In genomic region chr1:234597894-234598293, GRCh38 we compare ENCODE assay signal across 2 cellular contexts.
TF ChIP-seq lines count a peak whose summit lies in the region.

No MANE protein-coding gene starts in this region.

TF ChIP-seq in IMR-90, 13 proteins besides CTCF, POLR2A, EP300 and RAD21:
- TF ChIP-seq SMC3 (IDR thresholded peaks at IDR 0.05; ENCODE audit: low read depth, low read length) (peak; percentile 66), MAZ (IDR thresholded peaks at IDR 0.05; ENCODE audit: borderline replicate concordance, low read depth, low read length) (no peak)

TF ChIP-seq in GM12878, 131 proteins besides CTCF, POLR2A, EP300 and RAD21:
- TF ChIP-seq MXI1 (IDR thresholded peaks at IDR 0.05; ENCODE audit: low read depth, low read length), result no peak
- 0 out of 2 replicates have a peak, but pooled peaks have one; percentile 51 for TF ChIP-seq MTA3 (IDR thresholded peaks at IDR 0.05; ENCODE audit: borderline replicate concordance, low read length)
- peak; percentile 20 for TF ChIP-seq MEF2B (IDR thresholded peaks at IDR 0.05; ENCODE audit: partially characterized antibody, poor library complexity, severe bottlenecking)
- peak; percentile 12; the same call in 1 of the 2 replicates for TF ChIP-seq RUNX3 (IDR thresholded peaks at IDR 0.05; ENCODE audit: low read length)
- TF ChIP-seq ZNF217 (IDR thresholded peaks at IDR 0.05), result peak; percentile 60; the same call in 1 of the 2 replicates
- TF ChIP-seq E2F8 (IDR thresholded peaks at IDR 0.05; ENCODE audit: low read depth, partially characterized antibody), result no peak
- TF ChIP-seq NR2C1 (IDR thresholded peaks at IDR 0.05), result no peak
- peak; percentile 23 for TF ChIP-seq SKIL (IDR thresholded peaks at IDR 0.05; ENCODE audit: low read depth, poor library complexity, severe bottlenecking)
- peak; percentile 64; the same call in 1 of the 2 replicates for TF ChIP-seq SMC3 (IDR thresholded peaks at IDR 0.05; ENCODE audit: borderline replicate concordance, low read length)
- 0 out of 2 replicates have a peak, but pooled peaks have one; percentile 46 for TF ChIP-seq MEF2A (IDR thresholded peaks at IDR 0.05; ENCODE audit: insufficient read depth, low read depth, low read length)
- TF ChIP-seq SMARCA5 (IDR thresholded peaks at IDR 0.05), result 0 out of 2 replicates have a peak, but pooled peaks have one; percentile 20
- TF ChIP-seq YY1 (IDR thresholded peaks at IDR 0.05; ENCODE audit: low read depth, low read length), result 0 out of 2 replicates have a peak, but pooled peaks have one; percentile 28
- TF ChIP-seq ATF2 (IDR thresholded peaks at IDR 0.05; ENCODE audit: low read length), result 0 out of 2 replicates have a peak, but pooled peaks have one; percentile 20
- peak; percentile 76; the same call in 1 of the 2 replicates for TF ChIP-seq HSF1 (IDR thresholded peaks at IDR 0.05; ENCODE audit: low read depth, low read length)
- TF ChIP-seq RELB (IDR thresholded peaks at IDR 0.05; ENCODE audit: low read depth), result 0 out of 2 replicates have a peak, but pooled peaks have one; percentile 16
- TF ChIP-seq RB1 (IDR thresholded peaks at IDR 0.05; ENCODE audit: borderline replicate concordance), result no peak
